ENCODE assay signal across 32 cellular contexts in genomic region chr5:133438487-133438886, GRCh38.
"Had no signal": no experiment of that assay in that cellular context is flagged by ENCODE, and none has a peak within 500 bp of the region (broad histone marks: within the 10 kb centered on the region; RNA-seq: fewer than 3 reads in every experiment).

No MANE protein-coding gene starts in this region.

- H3K27ac Mint-ChIP-seq: activated CD4-positive, alpha-beta memory T cell treated with anti-CD3 and anti-CD28 coated beads, Interleukin-2, amount 10 ng/mL, durations not matched to agents 7 days and 5 days; activated CD4-positive, alpha-beta T cell treated with anti-CD3 and anti-CD28 coated beads for 36 hours; activated CD4-positive, alpha-beta T cell treated with anti-CD3 and anti-CD28 coated beads, Interleukin-2, amount 10 ng/mL, durations not matched to agents 7 days and 5 days; activated CD8-positive, alpha-beta memory T cell treated with anti-CD3 and anti-CD28 coated beads, Interleukin-2, amount 10 ng/mL, durations not matched to agents 7 days and 5 days; activated CD8-positive, alpha-beta T cell treated with anti-CD3 and anti-CD28 coated beads, Interleukin-2, amount 10 ng/mL, durations not matched to agents 7 days and 5 days; activated naive CD4-positive, alpha-beta T cell treated with anti-CD3 and anti-CD28 coated beads, Interleukin-2, amount 10 ng/mL, durations not matched to agents 7 days and 5 days; activated naive CD8-positive, alpha-beta T cell treated with anti-CD3 and anti-CD28 coated beads for 36 hours; activated T-cell treated with anti-CD3 and anti-CD28 coated beads, Interleukin-2, amount 50 U/mL, for 24 hours; activated T-helper 2 cell treated with anti-CD3 and anti-CD28 coated beads, Interferon-gamma antibody, Interleukin-2, Interleukin-4, amounts not matched to agents 10 μg/mL and 5 μg/mL and 100 μg/mL, durations not matched to agents 14 hours and 24 hours and 36 hours; brain; T-helper 1 cell treated with Interleukin-12 subunit alpha and Interleukin-12 subunit beta and Interleukin-4 antibody, amounts not matched to agents 30 μg/mL and 1 μg/mL, for 36 hours; T-helper 2 cell treated with Interferon-gamma antibody and Interleukin-4, amounts not matched to agents 5 μg/mL and 100 μg/mL, for 36 hours; WTC11 had no signal

- DNase-seq: activated CD4-positive, alpha-beta memory T cell treated with anti-CD3 and anti-CD28 coated beads, Interleukin-2, amount 10 ng/mL, durations not matched to agents 7 days and 5 days; activated CD4-positive, alpha-beta T cell treated with anti-CD3 and anti-CD28 coated beads for 1 hour; activated CD4-positive, alpha-beta T cell treated with anti-CD3 and anti-CD28 coated beads for 36 hours; activated CD4-positive, alpha-beta T cell treated with anti-CD3 and anti-CD28 coated beads for 48 hours; activated CD4-positive, alpha-beta T cell treated with anti-CD3 and anti-CD28 coated beads, Interleukin-2, amount 10 ng/mL, durations not matched to agents 7 days and 5 days; activated CD4-positive, alpha-beta T cell treated with anti-CD3 and anti-CD28 coated beads, Interleukin-2, amount 50 U/mL, for 48 hours; activated CD4-positive, CD25-positive, alpha-beta regulatory T cell; activated CD8-positive, alpha-beta memory T cell treated with anti-CD3 and anti-CD28 coated beads for 24 hours; activated CD8-positive, alpha-beta memory T cell treated with anti-CD3 and anti-CD28 coated beads, Interleukin-2, amount 10 ng/mL, durations not matched to agents 7 days and 5 days; activated CD8-positive, alpha-beta memory T cell treated with anti-CD3 and anti-CD28 coated beads, Interleukin-2, amount 50 U/mL, for 48 hours; activated CD8-positive, alpha-beta T cell treated with anti-CD3 and anti-CD28 coated beads, Interleukin-2, amount 10 ng/mL, durations not matched to agents 7 days and 5 days; activated effector memory CD4-positive, alpha-beta T cell treated with Interleukin-2 at 50 U/mL for 16 hours; activated gamma-delta T cell; activated naive CD4-positive, alpha-beta T cell treated with anti-CD3 and anti-CD28 coated beads, Interleukin-2, amount 10 ng/mL, durations not matched to agents 7 days and 5 days; activated naive CD4-positive, alpha-beta T cell treated with Interleukin-2 at 50 U/mL for 16 hours; activated naive CD8-positive, alpha-beta T cell treated with anti-CD3 and anti-CD28 coated beads for 36 hours; activated T-cell treated with anti-CD3 and anti-CD28 coated beads, Interleukin-2, amount 50 U/mL, for 24 hours; activated T-cell treated with anti-CD3 and anti-CD28 coated beads, Interleukin-2, amount 50 U/mL, for 48 hours; central memory CD4-positive, alpha-beta T cell; SW 1271; T-helper 1 cell; T-helper 2 cell; T-helper 9 cell; WERI-Rb-1 had no signal

- H3K4me3 Mint-ChIP-seq: activated CD4-positive, alpha-beta memory T cell treated with anti-CD3 and anti-CD28 coated beads, Interleukin-2, amount 10 ng/mL, durations not matched to agents 7 days and 5 days; activated CD4-positive, alpha-beta T cell treated with anti-CD3 and anti-CD28 coated beads for 36 hours; activated CD4-positive, alpha-beta T cell treated with anti-CD3 and anti-CD28 coated beads, Interleukin-2, amount 10 ng/mL, durations not matched to agents 7 days and 5 days; activated CD8-positive, alpha-beta memory T cell treated with anti-CD3 and anti-CD28 coated beads, Interleukin-2, amount 10 ng/mL, durations not matched to agents 7 days and 5 days; activated CD8-positive, alpha-beta T cell treated with anti-CD3 and anti-CD28 coated beads, Interleukin-2, amount 10 ng/mL, durations not matched to agents 7 days and 5 days; activated naive CD4-positive, alpha-beta T cell treated with anti-CD3 and anti-CD28 coated beads, Interleukin-2, amount 10 ng/mL, durations not matched to agents 7 days and 5 days; activated naive CD8-positive, alpha-beta T cell treated with anti-CD3 and anti-CD28 coated beads for 36 hours; activated T-cell treated with anti-CD3 and anti-CD28 coated beads, Interleukin-2, amount 50 U/mL, for 24 hours; brain; T-helper 1 cell treated with Interleukin-12 subunit alpha and Interleukin-12 subunit beta and Interleukin-4 antibody, amounts not matched to agents 30 μg/mL and 1 μg/mL, for 36 hours; T-helper 2 cell treated with Interferon-gamma antibody and Interleukin-4, amounts not matched to agents 5 μg/mL and 100 μg/mL, for 36 hours; WTC11 had no signal

- H3K4me3 ChIP-seq: ascending aorta, cardiac muscle cell had no signal

- H3K27me3 Mint-ChIP-seq: activated naive CD8-positive, alpha-beta T cell treated with anti-CD3 and anti-CD28 coated beads for 36 hours had no signal

- H3K4me1 ChIP-seq: ascending aorta had no signal

- H3K36me3 ChIP-seq: ascending aorta, cardiac muscle cell, WERI-Rb-1 had no signal

- H3K27me3 ChIP-seq: ascending aorta, cardiac muscle cell had no signal

- H3K9me3 Mint-ChIP-seq: activated CD4-positive, alpha-beta memory T cell treated with anti-CD3 and anti-CD28 coated beads, Interleukin-2, amount 10 ng/mL, durations not matched to agents 7 days and 5 days; activated CD4-positive, alpha-beta T cell treated with anti-CD3 and anti-CD28 coated beads, Interleukin-2, amount 10 ng/mL, durations not matched to agents 7 days and 5 days; activated naive CD4-positive, alpha-beta T cell treated with anti-CD3 and anti-CD28 coated beads, Interleukin-2, amount 10 ng/mL, durations not matched to agents 7 days and 5 days; activated naive CD4-positive, alpha-beta T cell treated with anti-CD3 and anti-CD28 coated beads, Interleukin-2, amount 50 U/mL, for 72 hours; activated naive CD8-positive, alpha-beta T cell treated with anti-CD3 and anti-CD28 coated beads for 36 hours; activated T-cell treated with anti-CD3 and anti-CD28 coated beads, Interleukin-2, amount 50 U/mL, for 24 hours; activated T-helper 2 cell treated with anti-CD3 and anti-CD28 coated beads, Interferon-gamma antibody, Interleukin-2, Interleukin-4, amounts not matched to agents 10 μg/mL and 5 μg/mL and 100 μg/mL, durations not matched to agents 14 hours and 24 hours and 36 hours; T-helper 1 cell treated with Interleukin-12 subunit alpha and Interleukin-12 subunit beta and Interleukin-4 antibody, amounts not matched to agents 30 μg/mL and 1 μg/mL, for 36 hours; T-helper 2 cell treated with Interferon-gamma antibody and Interleukin-4, amounts not matched to agents 5 μg/mL and 100 μg/mL, for 36 hours; WTC11 had no signal

- H3K36me3 Mint-ChIP-seq: activated CD8-positive, alpha-beta memory T cell treated with anti-CD3 and anti-CD28 coated beads, Interleukin-2, amount 10 ng/mL, durations not matched to agents 7 days and 5 days; activated naive CD4-positive, alpha-beta T cell treated with anti-CD3 and anti-CD28 coated beads, Interleukin-2, amount 10 ng/mL, durations not matched to agents 7 days and 5 days; activated naive CD4-positive, alpha-beta T cell treated with anti-CD3 and anti-CD28 coated beads, Interleukin-2, amount 50 U/mL, for 72 hours; activated naive CD8-positive, alpha-beta T cell treated with anti-CD3 and anti-CD28 coated beads for 36 hours; brain; WTC11 had no signal

- H3K4me1 Mint-ChIP-seq: activated CD4-positive, alpha-beta memory T cell treated with anti-CD3 and anti-CD28 coated beads, Interleukin-2, amount 10 ng/mL, durations not matched to agents 7 days and 5 days; activated CD4-positive, alpha-beta T cell treated with anti-CD3 and anti-CD28 coated beads for 36 hours; activated CD4-positive, alpha-beta T cell treated with anti-CD3 and anti-CD28 coated beads, Interleukin-2, amount 10 ng/mL, durations not matched to agents 7 days and 5 days; activated CD8-positive, alpha-beta memory T cell treated with anti-CD3 and anti-CD28 coated beads, Interleukin-2, amount 10 ng/mL, durations not matched to agents 7 days and 5 days; activated naive CD4-positive, alpha-beta T cell treated with anti-CD3 and anti-CD28 coated beads, Interleukin-2, amount 10 ng/mL, durations not matched to agents 7 days and 5 days; activated naive CD8-positive, alpha-beta T cell treated with anti-CD3 and anti-CD28 coated beads for 36 hours had no signal

- H3K27ac ChIP-seq: ascending aorta, cardiac muscle cell, WERI-Rb-1 had no signal

- H3K9me3 ChIP-seq: ascending aorta had no signal
